Comparison of ENCODE assay signal across 8 cellular contexts in genomic region chr5:181282415-181282814, GRCh38. TPM values are rescaled to one million over a fixed set of nuclear protein-coding genes. Genes with fewer than 3 reads are reported as not detected.
DNase-seq lines count a peak whose midpoint lies in the region; ATAC-seq, FAIRE-seq and TF ChIP-seq lines count a peak whose summit lies in the region.
"Not testable (repeated sequence)": the region's sequence is repeated elsewhere in the genome, so short reads cannot be mapped to it uniquely, and the experiment has no call there.

No MANE protein-coding gene starts in this region.

- not testable (repeated sequence) for FAIRE-seq in HepG2 (lab: Jason Lieb, UNC)

- not testable (repeated sequence) for TF ChIP-seq EP300 in SK-N-SH (IDR thresholded peaks at IDR 0.05; ENCODE audit: borderline replicate concordance in 1 of 2, low read depth in 1 of 2, low read length in 1 of 2); HepG2 (IDR thresholded peaks at IDR 0.05; ENCODE audit: low read depth in 2 of 2, low read length in 2 of 2); HepG2 (CRISPR knock-in tag; IDR thresholded peaks at IDR 0.05; ENCODE audit: borderline replicate concordance)

- not testable (repeated sequence) for BruUV-seq in HepG2 (replicated peaks; lab: Mats Ljungman, UMichigan)

- peak overlapping the region; percentile 65; the same call in 1 of the 2 replicates for H3K4me3 ChIP-seq in GM08714 (ENCODE audit: low read length)
- peak overlapping the region; percentile 98 for H3K4me3 ChIP-seq in HUES64 (ENCODE audit: low read length)
- peak overlapping the region in 1 of 2 experiments; percentile 82; a peak in 2 of 4 replicates for H3K4me3 ChIP-seq in SK-N-SH (ENCODE audit: low read depth in 2 of 2, low read length in 1 of 2)
- peak overlapping the region; percentile 70 for H3K4me3 ChIP-seq in fibroblast of villous mesenchyme (ENCODE audit: low read depth, low read length)
- H3K4me3 ChIP-seq in iPS-11a (ENCODE audit: low read depth, low read length) = peak overlapping the region; percentile 81
- H3K4me3 ChIP-seq in HepG2 (replicated peaks in 1 of 3; ENCODE audit: insufficient read depth in 1 of 3, low read depth in 2 of 3, low read length in 3 of 3) = not testable (repeated sequence)

- not testable (repeated sequence) for H3K9me3 ChIP-seq in HUES64 (ENCODE audit: insufficient read depth, low read depth, low read length); SK-N-SH; HepG2 (ENCODE audit: low read length)

- H3K4me3 Mint-ChIP-seq in mesothelial cell of epicardium (peak overlapping the region; percentile 41), osteocyte (ENCODE audit: unreplicated experiment) (peak overlapping the region; percentile 32)

- H3K4me2 ChIP-seq in SK-N-SH = 0 out of 2 replicates have a peak overlapping the region, but pooled peaks have one; percentile 96
- H3K4me2 ChIP-seq in HepG2 (ENCODE audit: low read depth, low read length) = not testable (repeated sequence)

- H3K9me2 ChIP-seq in SK-N-SH = not testable (repeated sequence)

- CTCF ChIA-PET in SK-N-SH (lab: Yijun Ruan, JAX); HepG2 (lab: Yijun Ruan, JAX; ENCODE audit: low intra/inter-chr PET ratio, low total read pairs): not testable (repeated sequence)

- in situ Hi-C loops in HepG2 (cut with HindIII; ENCODE audit: extremely low pct_ligation_motif_present, low pct_unique_long_range_greater_than_20kb) = not testable (repeated sequence)

- H2AFZ ChIP-seq in SK-N-SH (ENCODE audit: low read depth); HepG2 (ENCODE audit: low read length): not testable (repeated sequence)

- H3K4me1 Mint-ChIP-seq in mesothelial cell of epicardium = not testable (repeated sequence)
- H3K4me1 Mint-ChIP-seq in osteocyte (ENCODE audit: unreplicated experiment) = peaks cover 17% of the 10 kb centered on the region

- H3K27me3 ChIP-seq in HUES64 (ENCODE audit: insufficient read depth, low read length); SK-N-SH (ENCODE audit: insufficient read depth); HepG2 (ENCODE audit: control insufficient read depth in 1 of 2, insufficient read depth in 2 of 2, low read length in 2 of 2): not testable (repeated sequence)

- not testable (repeated sequence) for H3K9me3 Mint-ChIP-seq in mesothelial cell of epicardium; osteocyte (ENCODE audit: unreplicated experiment)

- TF ChIP-seq RAD21 in SK-N-SH (IDR thresholded peaks at IDR 0.05; ENCODE audit: low read length); HepG2 (CRISPR knock-in tag; IDR thresholded peaks at IDR 0.05): not testable (repeated sequence)

- H3K27ac ChIP-seq in HUES64 (ENCODE audit: low read depth, low read length); SK-N-SH (ENCODE audit: low read depth in 2 of 2, low read length in 1 of 2); HepG2 (ENCODE audit: extremely low read length, insufficient read depth, low read length): not testable (repeated sequence)

- DNase-seq in SK-N-SH; fibroblast of villous mesenchyme (ENCODE audit: low read depth); HepG2 (ENCODE audit: low spot score); mesothelial cell of epicardium (ENCODE audit: low spot score in 2 of 2, unreplicated experiment in 2 of 2): not testable (repeated sequence)
- DNase-seq in osteocyte (ENCODE audit: extremely low spot score, unreplicated experiment) = peak; percentile 76

- not testable (repeated sequence) for H3K27ac Mint-ChIP-seq in mesothelial cell of epicardium; osteocyte (ENCODE audit: unreplicated experiment)

- not testable (repeated sequence) for H3K4me1 ChIP-seq in HUES64 (ENCODE audit: insufficient read depth, low read length); SK-N-SH (ENCODE audit: control insufficient read depth in 1 of 2, insufficient read depth in 2 of 2, low read depth in 1 of 2, low read length in 1 of 2); HepG2 (ENCODE audit: insufficient read depth, low read length)

- 0 out of 3 replicates have a peak, but pooled peaks have one; percentile 38 for ATAC-seq in HepG2

- H3K79me2 ChIP-seq in SK-N-SH (ENCODE audit: insufficient read depth) = peaks cover 42% of the 10 kb centered on the region
- not testable (repeated sequence) for H3K79me2 ChIP-seq in HepG2 (ENCODE audit: insufficient read depth, low read length)

- not testable (repeated sequence) for H3K9ac ChIP-seq in HUES64 (ENCODE audit: low read depth, low read length); SK-N-SH; HepG2 (ENCODE audit: insufficient read depth, low read depth, low read length)

- WGBS in HUES64 = 80% methylated on average over 15 of the region's 16 CpGs
- WGBS in SK-N-SH (ENCODE audit: low lambda C conversion rate) = 67% methylated on average over 13 of the region's 16 CpGs
- WGBS in HepG2 (ENCODE audit: low lambda C conversion rate) = 24% methylated on average over 8 of the region's 16 CpGs

- peaks cover 44% of the 10 kb centered on the region for H4K20me1 ChIP-seq in SK-N-SH (ENCODE audit: insufficient read depth)
- not testable (repeated sequence) for H4K20me1 ChIP-seq in HepG2 (ENCODE audit: insufficient read depth, low read length)

- not testable (repeated sequence) for TF ChIP-seq CTCF in SK-N-SH (IDR thresholded peaks at IDR 0.05); fibroblast of villous mesenchyme (IDR thresholded peaks at IDR 0.05; ENCODE audit: insufficient read depth, low read depth, low read length); HepG2 (CRISPR knock-in tag; IDR thresholded peaks at IDR 0.05); mesothelial cell of epicardium (IDR thresholded peaks at IDR 0.05; ENCODE audit: unreplicated experiment); osteocyte (IDR thresholded peaks at IDR 0.05)

- H3K36me3 ChIP-seq in HUES64 (ENCODE audit: insufficient read depth, low read length) (peaks cover 34% of the 10 kb centered on the region), SK-N-SH (replicated peaks in 1 of 2; ENCODE audit: control insufficient read depth in 1 of 2, insufficient read depth in 2 of 2, low read length in 1 of 2) (peaks cover 7 to 15% of the 10 kb centered on the region in 2 experiments)
- not testable (repeated sequence) for H3K36me3 ChIP-seq in HepG2 (replicated peaks in 1 of 2; ENCODE audit: control insufficient read depth in 1 of 2, insufficient read depth in 2 of 2, low read length in 2 of 2)

- not testable (repeated sequence) for H3K36me3 Mint-ChIP-seq in mesothelial cell of epicardium; osteocyte (ENCODE audit: unreplicated experiment)

- POLR2A ChIA-PET in SK-N-SH (lab: Yijun Ruan, JAX) = interaction anchor here (1.3 kb wide), 1 partner anchor 48 kb away, joined by 6 read pairs; no protein-coding TSS in a partner anchor
- POLR2A ChIA-PET in HepG2 (lab: Yijun Ruan, JAX) = not testable (repeated sequence)

- H3F3A ChIP-seq in SK-N-SH (replicated peaks; ENCODE audit: insufficient read depth) = peaks cover 14% of the 10 kb centered on the region

- not testable (repeated sequence) for H3K27me3 Mint-ChIP-seq in mesothelial cell of epicardium (ENCODE audit: low read depth); osteocyte (ENCODE audit: unreplicated experiment)

- intact Hi-C loops in HepG2 (cut with micrococcal nuclease; ENCODE audit: unreplicated experiment) = not testable (repeated sequence)

- TF ChIP-seq POLR2A in HepG2 (IDR thresholded peaks at IDR 0.05; ENCODE audit: insufficient read depth in 1 of 2, low read depth in 2 of 2, low read length in 2 of 2) = not testable (repeated sequence)

RNA-seq across cellular contexts. Expression of gene TRIM52, which starts 21.5 kb away (rescaled TPM):
- polyA plus RNA-seq in HUES64 (2013, experiment 1 of 2) = 2.7 TPM
- polyA plus RNA-seq in HUES64 (2013, experiment 2 of 2) = 3.6 TPM
- polyA plus RNA-seq in SK-N-SH (2012; rRNA removed) = 6.4 and 10.6 TPM in 2 replicates
- 5.2 and 6.2 TPM in 2 replicates for polyA plus RNA-seq in SK-N-SH (2012; cell fraction: cytosol; rRNA removed)
- 34.7 and 38.0 TPM in 2 replicates for polyA plus RNA-seq in SK-N-SH (2012; cell fraction: nucleus; rRNA removed)
- total RNA-seq in fibroblast of villous mesenchyme = 5.2 and 7.8 TPM in 2 replicates
- 5.7 and 7.2 TPM in 2 replicates for total RNA-seq in HepG2 (2016; rRNA removed; fragmentation: Illumina TruSeq; extraction: Trizol)
- 0.20 and 0.44 TPM in 2 replicates for total RNA-seq in HepG2 (2016; cell fraction: cytosol; rRNA removed; fragmentation: Illumina TruSeq; extraction: Trizol; ENCODE audit: low read depth)
- 5.4 and 6.0 TPM in 2 replicates for total RNA-seq in HepG2 (2016; cell fraction: insoluble cytoplasmic fraction; rRNA removed; fragmentation: Illumina TruSeq; extraction: Trizol)
- total RNA-seq in HepG2 (2016; cell fraction: membrane; rRNA removed; fragmentation: Illumina TruSeq; extraction: Trizol) = 2.1 and 2.2 TPM in 2 replicates
- total RNA-seq in HepG2 (2016; cell fraction: nucleus; rRNA removed; fragmentation: Illumina TruSeq; extraction: Trizol) = 10.3 and 12.8 TPM in 2 replicates
- polyA plus RNA-seq in HepG2 (2011; rRNA removed) = 11.6 and 11.7 TPM in 2 replicates
- 4.4 and 5.3 TPM in 2 replicates for polyA plus RNA-seq in HepG2 (2011; cell fraction: cytosol; rRNA removed)
- 16.4 and 22.4 TPM in 2 replicates for polyA plus RNA-seq in HepG2 (2011; cell fraction: nucleus; rRNA removed)
- 9.0 and 15.2 TPM in 2 replicates for polyA plus RNA-seq in HepG2 (2012)
- 0.20 and 0.26 TPM in 2 replicates for polyA plus RNA-seq in HepG2 (2016; cell fraction: cytosol; fragmentation: Illumina TruSeq; extraction: Trizol; ENCODE audit: low read depth)
- 5.4 and 5.6 TPM in 2 replicates for polyA plus RNA-seq in HepG2 (2016; cell fraction: insoluble cytoplasmic fraction; fragmentation: Illumina TruSeq; extraction: Trizol; ENCODE audit: low read depth)
- polyA plus RNA-seq in HepG2 (2016; cell fraction: membrane; fragmentation: Illumina TruSeq; extraction: Trizol; ENCODE audit: low read depth) = 0.95 and 1.1 TPM in 2 replicates
- 27.9 and 33.0 TPM in 2 replicates for polyA plus RNA-seq in HepG2 (2016; cell fraction: nucleus; fragmentation: Illumina TruSeq; extraction: Trizol; ENCODE audit: insufficient read depth, low read depth)
- 9.3 and 15.7 TPM in 2 replicates for polyA minus RNA-seq in HepG2 (2011; rRNA and poly(A)+ RNA removed; ENCODE audit: low replicate concordance)
- 2.7 and 3.2 TPM in 2 replicates for polyA minus RNA-seq in HepG2 (2011; cell fraction: cytosol; rRNA and poly(A)+ RNA removed)
- 22.7 and 24.9 TPM in 2 replicates for polyA minus RNA-seq in HepG2 (2011; cell fraction: nucleus; rRNA and poly(A)+ RNA removed)
- 12.8 to 14.6 TPM (median 13.3 TPM) in 3 replicates for total RNA-seq in mesothelial cell of epicardium
- total RNA-seq in osteocyte = 12.8 and 13.7 TPM in 2 replicates

RNA-seq across cellular contexts. Expression of gene RACK1, which starts 38.7 kb away (rescaled TPM):
- polyA plus RNA-seq in HUES64 (2013, experiment 1 of 2) = 2,091 TPM
- 2,124 TPM for polyA plus RNA-seq in HUES64 (2013, experiment 2 of 2)
- polyA plus RNA-seq in SK-N-SH (2012; rRNA removed) = 4,191 and 4,715 TPM in 2 replicates
- 3,130 and 3,829 TPM in 2 replicates for polyA plus RNA-seq in SK-N-SH (2012; cell fraction: cytosol; rRNA removed)
- polyA plus RNA-seq in SK-N-SH (2012; cell fraction: nucleus; rRNA removed) = 1,982 and 2,553 TPM in 2 replicates
- total RNA-seq in fibroblast of villous mesenchyme = 3,386 and 3,800 TPM in 2 replicates
- 2,514 and 3,226 TPM in 2 replicates for total RNA-seq in HepG2 (2016; rRNA removed; fragmentation: Illumina TruSeq; extraction: Trizol)
- 4,063 and 4,402 TPM in 2 replicates for total RNA-seq in HepG2 (2016; cell fraction: cytosol; rRNA removed; fragmentation: Illumina TruSeq; extraction: Trizol; ENCODE audit: low read depth)
- 2,554 and 3,310 TPM in 2 replicates for total RNA-seq in HepG2 (2016; cell fraction: insoluble cytoplasmic fraction; rRNA removed; fragmentation: Illumina TruSeq; extraction: Trizol)
- 5,165 and 5,275 TPM in 2 replicates for total RNA-seq in HepG2 (2016; cell fraction: membrane; rRNA removed; fragmentation: Illumina TruSeq; extraction: Trizol)
- total RNA-seq in HepG2 (2016; cell fraction: nucleus; rRNA removed; fragmentation: Illumina TruSeq; extraction: Trizol) = 943 and 1,018 TPM in 2 replicates
- 6,141 and 6,693 TPM in 2 replicates for polyA plus RNA-seq in HepG2 (2011; rRNA removed)
- 6,517 and 7,296 TPM in 2 replicates for polyA plus RNA-seq in HepG2 (2011; cell fraction: cytosol; rRNA removed)
- polyA plus RNA-seq in HepG2 (2011; cell fraction: nucleus; rRNA removed) = 2,166 and 2,467 TPM in 2 replicates
- 4,104 and 4,114 TPM in 2 replicates for polyA plus RNA-seq in HepG2 (2012)
- 3,699 and 3,997 TPM in 2 replicates for polyA plus RNA-seq in HepG2 (2016; cell fraction: cytosol; fragmentation: Illumina TruSeq; extraction: Trizol; ENCODE audit: low read depth)
- polyA plus RNA-seq in HepG2 (2016; cell fraction: insoluble cytoplasmic fraction; fragmentation: Illumina TruSeq; extraction: Trizol; ENCODE audit: low read depth) = 3,545 and 3,580 TPM in 2 replicates
- polyA plus RNA-seq in HepG2 (2016; cell fraction: membrane; fragmentation: Illumina TruSeq; extraction: Trizol; ENCODE audit: low read depth) = 4,862 and 5,343 TPM in 2 replicates
- polyA plus RNA-seq in HepG2 (2016; cell fraction: nucleus; fragmentation: Illumina TruSeq; extraction: Trizol; ENCODE audit: insufficient read depth, low read depth) = 1,515 and 1,598 TPM in 2 replicates
- 10,364 and 11,951 TPM in 2 replicates for polyA minus RNA-seq in HepG2 (2011; rRNA and poly(A)+ RNA removed; ENCODE audit: low replicate concordance)
- polyA minus RNA-seq in HepG2 (2011; cell fraction: cytosol; rRNA and poly(A)+ RNA removed) = 2,548 and 2,636 TPM in 2 replicates
- 1,064 and 1,481 TPM in 2 replicates for polyA minus RNA-seq in HepG2 (2011; cell fraction: nucleus; rRNA and poly(A)+ RNA removed)
- 2,008 to 2,083 TPM (median 2,030 TPM) in 3 replicates for total RNA-seq in mesothelial cell of epicardium
- 1,869 and 1,921 TPM in 2 replicates for total RNA-seq in osteocyte

RNA-seq across cellular contexts. Expression of gene TRIM41, which starts 59.3 kb away (rescaled TPM):
- polyA plus RNA-seq in HUES64 (2013, experiment 1 of 2) = 13.2 TPM
- polyA plus RNA-seq in HUES64 (2013, experiment 2 of 2) = 12.2 TPM
- 35.3 and 35.9 TPM in 2 replicates for polyA plus RNA-seq in SK-N-SH (2012; rRNA removed)
- polyA plus RNA-seq in SK-N-SH (2012; cell fraction: cytosol; rRNA removed) = 17.4 and 20.2 TPM in 2 replicates
- polyA plus RNA-seq in SK-N-SH (2012; cell fraction: nucleus; rRNA removed) = 123 and 125 TPM in 2 replicates
- 9.9 and 12.2 TPM in 2 replicates for total RNA-seq in fibroblast of villous mesenchyme
- 10.9 and 16.7 TPM in 2 replicates for total RNA-seq in HepG2 (2016; rRNA removed; fragmentation: Illumina TruSeq; extraction: Trizol)
- 3.4 and 3.6 TPM in 2 replicates for total RNA-seq in HepG2 (2016; cell fraction: cytosol; rRNA removed; fragmentation: Illumina TruSeq; extraction: Trizol; ENCODE audit: low read depth)
- total RNA-seq in HepG2 (2016; cell fraction: insoluble cytoplasmic fraction; rRNA removed; fragmentation: Illumina TruSeq; extraction: Trizol) = 12.4 and 16.7 TPM in 2 replicates
- 9.1 and 9.7 TPM in 2 replicates for total RNA-seq in HepG2 (2016; cell fraction: membrane; rRNA removed; fragmentation: Illumina TruSeq; extraction: Trizol)
- 11.4 and 13.1 TPM in 2 replicates for total RNA-seq in HepG2 (2016; cell fraction: nucleus; rRNA removed; fragmentation: Illumina TruSeq; extraction: Trizol)
- polyA plus RNA-seq in HepG2 (2011; rRNA removed) = 10.2 and 10.9 TPM in 2 replicates
- 5.4 and 6.4 TPM in 2 replicates for polyA plus RNA-seq in HepG2 (2011; cell fraction: cytosol; rRNA removed)
- 66.0 and 81.3 TPM in 2 replicates for polyA plus RNA-seq in HepG2 (2011; cell fraction: nucleus; rRNA removed)
- polyA plus RNA-seq in HepG2 (2012) = 10.5 and 10.9 TPM in 2 replicates
- 2.6 and 3.0 TPM in 2 replicates for polyA plus RNA-seq in HepG2 (2016; cell fraction: cytosol; fragmentation: Illumina TruSeq; extraction: Trizol; ENCODE audit: low read depth)
- 15.2 and 16.5 TPM in 2 replicates for polyA plus RNA-seq in HepG2 (2016; cell fraction: insoluble cytoplasmic fraction; fragmentation: Illumina TruSeq; extraction: Trizol; ENCODE audit: low read depth)
- 7.8 and 8.3 TPM in 2 replicates for polyA plus RNA-seq in HepG2 (2016; cell fraction: membrane; fragmentation: Illumina TruSeq; extraction: Trizol; ENCODE audit: low read depth)
- 28.6 and 33.8 TPM in 2 replicates for polyA plus RNA-seq in HepG2 (2016; cell fraction: nucleus; fragmentation: Illumina TruSeq; extraction: Trizol; ENCODE audit: insufficient read depth, low read depth)
- polyA minus RNA-seq in HepG2 (2011; rRNA and poly(A)+ RNA removed; ENCODE audit: low replicate concordance) = 7.5 and 14.8 TPM in 2 replicates
- polyA minus RNA-seq in HepG2 (2011; cell fraction: cytosol; rRNA and poly(A)+ RNA removed) = 3.3 and 3.7 TPM in 2 replicates
- polyA minus RNA-seq in HepG2 (2011; cell fraction: nucleus; rRNA and poly(A)+ RNA removed) = 17.4 and 18.8 TPM in 2 replicates
- 27.9 to 28.1 TPM (median 27.9 TPM) in 3 replicates for total RNA-seq in mesothelial cell of epicardium
- 25.2 and 27.1 TPM in 2 replicates for total RNA-seq in osteocyte
